ENCODE assay signal across 1 cellular context in genomic region chr1:61222240-61222639, GRCh38.
TF ChIP-seq lines count a peak whose summit lies in the region.

No MANE protein-coding gene starts in this region.

TF ChIP-seq in K562, 482 proteins besides CTCF, POLR2A, EP300 and RAD21 (continued from another document):
- TF ChIP-seq, protein P1, sequence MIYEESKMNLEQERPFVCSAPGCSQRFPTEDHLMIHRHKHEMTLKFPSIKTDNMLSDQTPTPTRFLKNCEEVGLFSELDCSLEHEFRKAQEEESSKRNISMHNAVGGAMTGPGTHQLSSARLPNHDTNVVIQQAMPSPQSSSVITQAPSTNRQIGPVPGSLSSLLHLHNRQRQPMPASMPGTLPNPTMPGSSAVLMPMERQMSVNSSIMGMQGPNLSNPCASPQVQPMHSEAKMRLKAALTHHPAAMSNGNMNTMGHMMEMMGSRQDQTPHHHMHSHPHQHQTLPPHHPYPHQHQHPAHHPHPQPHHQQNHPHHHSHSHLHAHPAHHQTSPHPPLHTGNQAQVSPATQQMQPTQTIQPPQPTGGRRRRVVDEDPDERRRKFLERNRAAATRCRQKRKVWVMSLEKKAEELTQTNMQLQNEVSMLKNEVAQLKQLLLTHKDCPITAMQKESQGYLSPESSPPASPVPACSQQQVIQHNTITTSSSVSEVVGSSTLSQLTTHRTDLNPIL (CRISPR knock-in tag; IDR thresholded peaks at IDR 0.05) = no peak
- TF ChIP-seq CHAMP1 (IDR thresholded peaks at IDR 0.05) = 0 out of 2 replicates have a peak, but pooled peaks have one; percentile 29
- no peak for TF ChIP-seq ZBTB8A (IDR thresholded peaks at IDR 0.05; ENCODE audit: partially characterized antibody)
- no peak for TF ChIP-seq ZNF239 (CRISPR knock-in tag; IDR thresholded peaks at IDR 0.05)
- TF ChIP-seq ZBTB33 (CRISPR knock-in tag; IDR thresholded peaks at IDR 0.05) = 0 out of 2 replicates have a peak, but pooled peaks have one; percentile 15
